In genomic region chr21:43864313-43864805, GRCh38 we compare ENCODE assay signal across 8 cellular contexts. TPM values are rescaled to one million over a fixed set of nuclear protein-coding genes. Genes with fewer than 3 reads are reported as not detected.
DNase-seq lines count a peak whose midpoint lies in the region; ATAC-seq and TF ChIP-seq lines count a peak whose summit lies in the region.

No MANE protein-coding gene starts in this region.

- H3K79me2 ChIP-seq in osteoblast (ENCODE audit: insufficient read depth, low read length), result peaks cover 31% of the 10 kb centered on the region

- H3K4me3 ChIP-seq in foreskin fibroblast (ENCODE audit: low read depth in 1 of 2, low read length in 2 of 2) (peak overlapping the region; percentile 51 to 55), osteoblast (ENCODE audit: insufficient read depth, low read length) (peak overlapping the region; percentile 68)

- peak overlapping the region; percentile 79 for H3K4me2 ChIP-seq in osteoblast (ENCODE audit: insufficient read depth, low read length)

- TF ChIP-seq CTCF in foreskin fibroblast (IDR thresholded peaks at IDR 0.05; ENCODE audit: low read depth, low read length) (no peak), osteoblast (IDR thresholded peaks at IDR 0.05; ENCODE audit: extremely low read depth, low read depth, low read length) (no peak)

- peak overlapping the region; percentile 51 for H2AFZ ChIP-seq in osteoblast (ENCODE audit: low read length)

- H3K27me3 ChIP-seq in osteoblast (ENCODE audit: insufficient read depth, low read length), result no peaks in the 10 kb centered on the region

- H3K9me3 ChIP-seq in osteoblast (ENCODE audit: low read depth, low read length), result no peaks in the 10 kb centered on the region

- H3K4me1 ChIP-seq in osteoblast (ENCODE audit: insufficient read depth, low read length), result peaks cover 7% of the 10 kb centered on the region

- ATAC-seq in HG03196 (IDR thresholded peaks at IDR 0.05; ENCODE audit: unreplicated experiment) (no peak), HG02981 (IDR thresholded peaks at IDR 0.05; ENCODE audit: unreplicated experiment) (no peak)

- DNase-seq in DMS153 treated with DMSO at 0.1 percent for 48 hours (lab: John Stamatoyannopoulos, UW; ENCODE audit: unreplicated experiment) (peak; percentile 10), DMS153 (lab: John Stamatoyannopoulos, UW) (no peak), NCI-H146 treated with DMSO at 0.1 percent for 48 hours (lab: John Stamatoyannopoulos, UW; ENCODE audit: unreplicated experiment) (peak; percentile 16), activated T-cell treated with anti-CD3 and anti-CD28 coated beads for 4 hours (peak; percentile 30), foreskin fibroblast (peak; percentile 23 to 69), osteoblast (ENCODE audit: insufficient read length, low spot score, missing footprints) (no peak)

- peaks cover 28% of the 10 kb centered on the region for H4K20me1 ChIP-seq in osteoblast (ENCODE audit: insufficient read depth, low read length)

- no peak overlapping the region for H3K27ac ChIP-seq in osteoblast (ENCODE audit: low read depth, low read length)

- H3K36me3 ChIP-seq in osteoblast (ENCODE audit: insufficient read depth, low read length), result no peaks in the 10 kb centered on the region

RNA-seq across cellular contexts. Expression of gene AGPAT3, which starts 0.7 kb away (rescaled TPM):
- 37.4 and 47.4 TPM in 2 replicates for total RNA-seq in osteoblast

Comparison
In these comparisons a context has a peak if more than half of its experiments do, and no peak if none do; other contexts are left out.
1. DNase-seq: peak in DMS153 treated with DMSO at 0.1 percent for 48 hours (single experiment), NCI-H146 treated with DMSO at 0.1 percent for 48 hours (single experiment), activated T-cell treated with anti-CD3 and anti-CD28 coated beads for 4 hours (single experiment) and foreskin fibroblast (2 of 2); none in DMS153 (single experiment) and osteoblast (single experiment).